18 cellular contexts compared by ENCODE assay signal in the genomic region with DNA sequence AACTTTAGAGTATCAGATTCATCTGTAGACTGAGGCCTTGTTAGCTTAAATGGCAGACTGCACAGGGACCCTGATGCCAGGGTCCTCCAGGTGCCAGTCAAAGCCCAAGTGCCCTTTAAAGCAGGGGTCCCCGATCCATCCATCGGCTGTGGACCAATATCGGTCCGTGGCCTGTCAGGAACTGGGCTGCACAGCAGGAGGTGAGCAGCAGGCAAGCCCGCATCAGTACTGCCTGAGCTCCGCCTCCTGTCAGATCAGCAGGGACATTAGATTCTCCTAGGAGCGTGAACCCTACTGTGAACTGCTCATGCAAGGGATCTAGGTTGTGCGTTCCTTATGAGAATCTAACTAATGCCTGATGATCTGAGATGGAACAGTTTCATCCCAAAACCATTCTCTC.
"Had no signal": no experiment of that assay in that cellular context is flagged by ENCODE, and none has a peak within 500 bp of the region (broad histone marks: within the 10 kb centered on the region; RNA-seq: fewer than 3 reads in every experiment).

No MANE protein-coding gene starts in this region.

- H3K27ac Mint-ChIP-seq: type B pancreatic cell had no signal

- H3K4me1 ChIP-seq: colonic mucosa, esophagus squamous epithelium, gastroesophageal sphincter, left lung, lower lobe of right lung, suprapubic skin had no signal

- H3K27ac ChIP-seq: colonic mucosa, esophagus squamous epithelium, gastroesophageal sphincter, left lung, lower lobe of right lung, suprapubic skin, thyroid gland had no signal

- H3K27me3 ChIP-seq: colonic mucosa, esophagus squamous epithelium, gastroesophageal sphincter, left lung, suprapubic skin, thyroid gland had no signal

- H3K27me3 Mint-ChIP-seq: naive thymus-derived CD4-positive, alpha-beta T cell; type B pancreatic cell had no signal

- FAIRE-seq: keratinocyte, small intestine, urothelium cell line had no signal

- H3K4me3 Mint-ChIP-seq: immature natural killer cell; naive thymus-derived CD4-positive, alpha-beta T cell; type B pancreatic cell had no signal

- H3K9me3 Mint-ChIP-seq: immature natural killer cell, type B pancreatic cell had no signal

- DNase-seq: colonic mucosa; dermis blood vessel endothelial cell; esophagus squamous epithelium; foreskin fibroblast; immature natural killer cell; left lung; lower lobe of right lung; naive thymus-derived CD4-positive, alpha-beta T cell; right cardiac atrium; small intestine; stimulated activated CD4-positive, alpha-beta T cell treated with anti-CD3 and anti-CD28 coated beads, Interleukin-2, amount 100 ng/mL, for 48 hours; stimulated activated naive CD8-positive, alpha-beta T cell treated with anti-CD3 and anti-CD28 coated beads, Interleukin-15, Interleukin-2, amounts not matched to agents 100 U/mL and 50 U/mL, for 24 hours; thyroid gland had no signal

- ATAC-seq: gastroesophageal sphincter; left lung; lower lobe of right lung; naive thymus-derived CD4-positive, alpha-beta T cell; stimulated activated naive CD8-positive, alpha-beta T cell treated with anti-CD3 and anti-CD28 coated beads, Interleukin-15, Interleukin-2, amounts not matched to agents 100 U/mL and 50 U/mL, for 24 hours had no signal

- H3K9me3 ChIP-seq: colonic mucosa, esophagus squamous epithelium, gastroesophageal sphincter, left lung, lower lobe of right lung, suprapubic skin, thyroid gland had no signal

- H3K4me3 ChIP-seq: colonic mucosa, esophagus squamous epithelium, gastroesophageal sphincter, left lung, lower lobe of right lung, suprapubic skin, thyroid gland had no signal

- H3K36me3 ChIP-seq: colonic mucosa, suprapubic skin, thyroid gland had no signal
